In the genomic region with DNA sequence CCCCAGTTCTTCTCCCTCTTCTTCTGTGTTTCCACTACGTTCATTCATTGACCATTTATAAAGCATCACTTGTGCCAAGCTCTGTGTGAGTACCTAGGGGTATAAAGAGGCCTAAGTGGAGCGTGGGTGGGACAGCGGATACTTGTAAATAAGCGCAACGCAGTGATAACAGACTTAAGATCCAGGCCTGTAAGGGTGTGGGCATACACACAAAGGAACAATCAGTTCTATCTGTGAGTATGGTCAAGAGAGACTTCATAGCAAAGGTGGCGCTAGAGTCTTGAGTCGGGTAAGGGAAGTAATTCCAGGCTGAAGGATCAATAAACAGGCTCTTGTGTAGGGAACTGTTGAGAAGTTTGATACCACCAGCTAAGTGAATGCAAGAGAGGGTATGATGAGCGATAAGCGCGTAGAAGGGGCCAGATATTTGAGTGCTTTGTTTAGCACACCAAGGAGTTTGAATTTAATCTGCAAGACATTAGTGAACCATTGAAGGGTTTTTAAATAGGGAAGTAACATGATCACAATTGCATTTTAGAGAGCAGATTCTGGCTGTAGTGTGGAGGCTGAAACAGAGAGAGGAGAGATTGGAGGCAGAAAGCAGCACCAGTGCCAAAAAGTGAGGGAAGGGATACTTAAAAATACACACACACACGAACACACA, we compare ENCODE assay signal across 8 cellular contexts. TPM values are rescaled to one million over a fixed set of nuclear protein-coding genes. Genes with fewer than 3 reads are reported as not detected.
DNase-seq lines count a peak whose midpoint lies in the region; ATAC-seq and TF ChIP-seq lines count a peak whose summit lies in the region.

No MANE protein-coding gene starts in this region.

- intact Hi-C loops in A673 (cut with micrococcal nuclease; ENCODE audit: unreplicated experiment): no loop called here
- intact Hi-C loops in activated T-helper 1 cell treated with anti-CD3 and anti-CD28 coated beads, Interleukin-12 subunit alpha, Interleukin-12 subunit beta, Interleukin-2, Interleukin-4 antibody, amounts not matched to agents 30 ng/mL and 10 ng/mL and 1 ng/mL, durations not matched to agents 14 hours and 24 hours and 36 hours (cut with micrococcal nuclease): loop anchor here (1.0 to 10.0 kb wide), 2 partner anchors 47 to 1659 kb away; a partner anchor contains a TSS

- CTCF ChIA-PET in A673 (lab: Charles Lee): no interaction called here

- H3K27me3 ChIP-seq in A673 (replicated peaks; ENCODE audit: insufficient read depth, low read depth, low read length, poor library complexity) (no peaks in the 10 kb centered on the region), HAP-1 (ENCODE audit: low read depth) (no peaks in the 10 kb centered on the region)

- peaks cover 4% of the 10 kb centered on the region for H3K27me3 Mint-ChIP-seq in activated T-helper 1 cell treated with anti-CD3 and anti-CD28 coated beads, Interleukin-12 subunit alpha, Interleukin-12 subunit beta, Interleukin-2, Interleukin-4 antibody, amounts not matched to agents 30 ng/mL and 10 ng/mL and 1 ng/mL, durations not matched to agents 14 hours and 24 hours and 36 hours (ENCODE audit: insufficient read depth)

- no peaks in the 10 kb centered on the region for H3K36me3 ChIP-seq in A673 (ENCODE audit: insufficient read depth, low read length, poor library complexity, severe bottlenecking)
- H3K36me3 ChIP-seq in HAP-1 (replicated peaks): no peaks in the 10 kb centered on the region

- H3K27ac ChIP-seq in A673 (ENCODE audit: low read depth, low read length, poor library complexity, severe bottlenecking): no peak overlapping the region

- peak overlapping the region; percentile 46 for H3K27ac Mint-ChIP-seq in activated T-helper 1 cell treated with anti-CD3 and anti-CD28 coated beads, Interleukin-12 subunit alpha, Interleukin-12 subunit beta, Interleukin-2, Interleukin-4 antibody, amounts not matched to agents 30 ng/mL and 10 ng/mL and 1 ng/mL, durations not matched to agents 14 hours and 24 hours and 36 hours

- H3K4me1 ChIP-seq in A673 (ENCODE audit: insufficient read depth, low read length, poor library complexity, severe bottlenecking): peaks cover 21% of the 10 kb centered on the region
- peaks cover 21% of the 10 kb centered on the region for H3K4me1 ChIP-seq in HAP-1

- peak overlapping the region; percentile 87 for H3K4me3 Mint-ChIP-seq in activated T-helper 1 cell treated with anti-CD3 and anti-CD28 coated beads, Interleukin-12 subunit alpha, Interleukin-12 subunit beta, Interleukin-2, Interleukin-4 antibody, amounts not matched to agents 30 ng/mL and 10 ng/mL and 1 ng/mL, durations not matched to agents 14 hours and 24 hours and 36 hours

- ATAC-seq in HG03139 (IDR thresholded peaks at IDR 0.05; ENCODE audit: unreplicated experiment) (no peak), GM21423 (IDR thresholded peaks at IDR 0.05; ENCODE audit: unreplicated experiment) (no peak), HG03159 (IDR thresholded peaks at IDR 0.05; ENCODE audit: unreplicated experiment) (no peak), HG02885 (IDR thresholded peaks at IDR 0.05; ENCODE audit: poor library complexity, unreplicated experiment) (no peak)

- POLR2A ChIA-PET in A673 (lab: Charles Lee; ENCODE audit: low non-redundant PET): interaction anchor here (0.6 kb wide), 1 partner anchor 92 kb away, joined by 7 read pairs; a partner anchor contains a TSS

- no TSS peak for BruUV-seq in A673 (replicated peaks; lab: Mats Ljungman, UMichigan)

- H3K4me3 ChIP-seq in A673 (ENCODE audit: low read depth, low read length, poor library complexity, severe bottlenecking): no peak overlapping the region
- no peak overlapping the region for H3K4me3 ChIP-seq in HAP-1

- H3K9me3 ChIP-seq in A673 (ENCODE audit: low read depth, low read length, poor library complexity, severe bottlenecking): no peaks in the 10 kb centered on the region
- H3K9me3 ChIP-seq in HAP-1: no peaks in the 10 kb centered on the region

- in situ Hi-C loops in HAP-1 (cut with MboI; ENCODE audit: low sequenced_read_pairs): loop anchor here (5.0 to 25.0 kb wide), 2 partner anchors 87 to 417 kb away; no protein-coding TSS in a partner anchor

- peak; percentile 24; the same call in 1 of the 2 replicates for TF ChIP-seq CTCF in A673 (conservative IDR thresholded peaks at IDR 0.05; ENCODE audit: low read depth, low read length)

- peaks cover 31% of the 10 kb centered on the region for H3K4me1 Mint-ChIP-seq in activated T-helper 1 cell treated with anti-CD3 and anti-CD28 coated beads, Interleukin-12 subunit alpha, Interleukin-12 subunit beta, Interleukin-2, Interleukin-4 antibody, amounts not matched to agents 30 ng/mL and 10 ng/mL and 1 ng/mL, durations not matched to agents 14 hours and 24 hours and 36 hours (ENCODE audit: low read depth)

- H3K36me3 Mint-ChIP-seq in activated T-helper 1 cell treated with anti-CD3 and anti-CD28 coated beads, Interleukin-12 subunit alpha, Interleukin-12 subunit beta, Interleukin-2, Interleukin-4 antibody, amounts not matched to agents 30 ng/mL and 10 ng/mL and 1 ng/mL, durations not matched to agents 14 hours and 24 hours and 36 hours (ENCODE audit: low read depth): peaks cover 4% of the 10 kb centered on the region

- DNase-seq in A673 (ENCODE audit: low spot score) (no peak), HAP-1 (ENCODE audit: low spot score in 2 of 2) (peak; percentile 29 to 39), left kidney (ENCODE audit: low read depth, low spot score) (peak; percentile 45)
- DNase-seq in activated T-helper 1 cell treated with anti-CD3 and anti-CD28 coated beads, Interleukin-12 subunit alpha, Interleukin-12 subunit beta, Interleukin-2, Interleukin-4 antibody, amounts not matched to agents 30 ng/mL and 10 ng/mL and 1 ng/mL, durations not matched to agents 14 hours and 24 hours and 36 hours (ENCODE audit: low spot score): no peak

- no peaks in the 10 kb centered on the region for H3K9me3 Mint-ChIP-seq in activated T-helper 1 cell treated with anti-CD3 and anti-CD28 coated beads, Interleukin-12 subunit alpha, Interleukin-12 subunit beta, Interleukin-2, Interleukin-4 antibody, amounts not matched to agents 30 ng/mL and 10 ng/mL and 1 ng/mL, durations not matched to agents 14 hours and 24 hours and 36 hours

RNA-seq across cellular contexts. Expression of a gene that starts 1.0 kb away (rescaled TPM):
- total RNA-seq in A673 (2021): 25.0 and 26.7 TPM in 2 replicates
- total RNA-seq in activated T-helper 1 cell treated with anti-CD3 and anti-CD28 coated beads, Interleukin-12 subunit alpha, Interleukin-12 subunit beta, Interleukin-2, Interleukin-4 antibody, amounts not matched to agents 30 ng/mL and 10 ng/mL and 1 ng/mL, durations not matched to agents 14 hours and 24 hours and 36 hours: 10.5 and 11.4 TPM in 2 replicates

Comparison
In these comparisons a context has a peak if more than half of its experiments do, and no peak if none do; other contexts are left out.
1. DNase-seq: peak in HAP-1 (2 of 2) and left kidney (single experiment); none in A673 (single experiment) and activated T-helper 1 cell treated with anti-CD3 and anti-CD28 coated beads, Interleukin-12 subunit alpha, Interleukin-12 subunit beta, Interleukin-2, Interleukin-4 antibody, amounts not matched to agents 30 ng/mL and 10 ng/mL and 1 ng/mL, durations not matched to agents 14 hours and 24 hours and 36 hours (single experiment).